ENCODE assay signal across 10 cellular contexts in the genomic region with DNA sequence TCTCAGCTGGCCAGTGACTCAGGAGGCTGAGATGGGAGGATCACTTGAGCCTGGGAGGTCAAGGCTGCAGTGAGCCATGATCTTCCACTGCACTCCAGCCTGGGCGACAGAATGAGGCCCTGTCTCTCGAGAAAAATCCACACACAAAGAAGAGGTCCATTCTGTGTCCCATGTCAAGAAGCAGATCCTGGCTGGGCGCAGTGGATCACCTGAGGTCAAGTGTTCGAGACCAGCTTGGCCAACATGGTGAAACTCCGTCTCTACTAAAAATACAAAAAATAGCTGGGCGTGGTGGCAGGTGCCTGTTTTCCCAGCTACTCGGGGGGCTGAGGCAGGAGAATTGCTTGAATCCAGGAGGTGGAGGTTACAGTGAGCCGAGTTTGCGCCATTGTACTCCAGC. TPM values are rescaled to one million over a fixed set of nuclear protein-coding genes. Genes with fewer than 3 reads are reported as not detected.
A peak's percentile ranks its signal among the peaks of the same experiment; 100 is the strongest.
DNase-seq lines count a peak whose midpoint lies in the region; ATAC-seq and TF ChIP-seq lines count a peak whose summit lies in the region.
"Not testable (repeated sequence)": the region's sequence is repeated elsewhere in the genome, so short reads cannot be mapped to it uniquely, and the experiment has no call there.
"Had no signal": no experiment of that assay in that cellular context is flagged by ENCODE, and none has a peak within 500 bp of the region (broad histone marks: within the 10 kb centered on the region; RNA-seq: fewer than 3 reads in every experiment).

No MANE protein-coding gene starts in this region.

- not testable (repeated sequence) for H3K27me3 Mint-ChIP-seq in CD4-positive, alpha-beta T cell; activated CD4-positive, alpha-beta T cell treated with anti-CD3 and anti-CD28 coated beads, Interleukin-2, amount 10 ng/mL, durations not matched to agents 7 days and 5 days; activated T-cell treated with anti-CD3 and anti-CD28 coated beads, Interleukin-2, amount 50 U/mL, for 72 hours (ENCODE audit: low read depth); effector memory CD8-positive, alpha-beta T cell; natural killer cell treated with Interleukin-12 subunit alpha and Interleukin-12 subunit beta and Interleukin-15 and Interleukin-18, amount 100 ng/mL, for 72 hours

- peaks cover 93% of the 10 kb centered on the region for H3K36me3 Mint-ChIP-seq in CD4-positive, alpha-beta T cell (ENCODE audit: low read depth)
- peaks cover 93% of the 10 kb centered on the region for H3K36me3 Mint-ChIP-seq in activated CD4-positive, alpha-beta T cell treated with anti-CD3 and anti-CD28 coated beads, Interleukin-2, amount 10 ng/mL, durations not matched to agents 7 days and 5 days (ENCODE audit: low read depth)
- peaks cover 10 to 15% of the 10 kb centered on the region in 2 donors for H3K36me3 Mint-ChIP-seq in activated T-cell treated with anti-CD3 and anti-CD28 coated beads, Interleukin-2, amount 50 U/mL, for 72 hours (ENCODE audit: insufficient read depth in 2 of 2)
- H3K36me3 Mint-ChIP-seq in activated naive CD4-positive, alpha-beta T cell treated with anti-CD3 and anti-CD28 coated beads, Interleukin-2, amount 50 U/mL, for 72 hours = peaks cover 40 to 69% of the 10 kb centered on the region in 2 donors
- peaks cover 75% of the 10 kb centered on the region for H3K36me3 Mint-ChIP-seq in effector memory CD8-positive, alpha-beta T cell (ENCODE audit: insufficient read depth)
- H3K36me3 Mint-ChIP-seq in natural killer cell treated with Interleukin-12 subunit alpha and Interleukin-12 subunit beta and Interleukin-15 and Interleukin-18, amount 100 ng/mL, for 72 hours = peaks cover 13% of the 10 kb centered on the region

- ATAC-seq in CD4-positive, alpha-beta T cell (ENCODE audit: poor library complexity); activated T-cell treated with anti-CD3 and anti-CD28 coated beads, Interleukin-2, amount 50 U/mL, for 72 hours (replicated peaks in 1 of 2); activated naive CD4-positive, alpha-beta T cell treated with anti-CD3 and anti-CD28 coated beads, Interleukin-2, amount 50 U/mL, for 72 hours; effector memory CD8-positive, alpha-beta T cell (replicated peaks); natural killer cell treated with Interleukin-12 subunit alpha and Interleukin-12 subunit beta and Interleukin-15 and Interleukin-18, amount 100 ng/mL, for 72 hours: not testable (repeated sequence)

- not testable (repeated sequence) for H3K9me3 ChIP-seq in CD4-positive, alpha-beta T cell (ENCODE audit: control insufficient read depth, low read length)

- H3K9me3 Mint-ChIP-seq in CD4-positive, alpha-beta T cell; activated CD4-positive, alpha-beta T cell treated with anti-CD3 and anti-CD28 coated beads, Interleukin-2, amount 10 ng/mL, durations not matched to agents 7 days and 5 days; activated T-cell treated with anti-CD3 and anti-CD28 coated beads, Interleukin-2, amount 50 U/mL, for 72 hours; activated naive CD4-positive, alpha-beta T cell treated with anti-CD3 and anti-CD28 coated beads, Interleukin-2, amount 50 U/mL, for 72 hours; effector memory CD8-positive, alpha-beta T cell; natural killer cell treated with Interleukin-12 subunit alpha and Interleukin-12 subunit beta and Interleukin-15 and Interleukin-18, amount 100 ng/mL, for 72 hours: not testable (repeated sequence)

- POLR2A ChIA-PET in CD4-positive, alpha-beta T cell (lab: Charles Lee) = interaction anchor here (0.9 to 5.3 kb wide), 4 partner anchors 11 to 79 kb away, joined by 3 to 45 read pairs (median 10); a partner anchor contains a TSS
- POLR2A ChIA-PET in RWPE1 (lab: Yijun Ruan, JAX; ENCODE audit: low non-redundant PET) = not testable (repeated sequence)
- POLR2A ChIA-PET in activated CD4-positive, alpha-beta T cell treated with anti-CD3 and anti-CD28 coated beads, Interleukin-2, amount 10 ng/mL, durations not matched to agents 7 days and 5 days (lab: Charles Lee) = interaction anchor here (0.5 kb wide), 1 partner anchor 32 kb away, joined by 4 read pairs; no protein-coding TSS in a partner anchor

- not testable (repeated sequence) for H3K27me3 ChIP-seq in CD4-positive, alpha-beta T cell (ENCODE audit: control insufficient read depth, insufficient read depth, low read length)

- CTCF ChIA-PET in CD4-positive, alpha-beta T cell (lab: Charles Lee) = not testable (repeated sequence)
- CTCF ChIA-PET in RWPE1 (lab: Yijun Ruan, JAX) = interaction anchor here (0.6 kb wide), 1 partner anchor 459 kb away, joined by 4 read pairs; no protein-coding TSS in a partner anchor
- CTCF ChIA-PET in activated CD4-positive, alpha-beta T cell treated with anti-CD3 and anti-CD28 coated beads, Interleukin-2, amount 10 ng/mL, durations not matched to agents 7 days and 5 days (lab: Charles Lee) = interaction anchor here (0.6 to 6.3 kb wide), 3 partner anchors 7 to 39 kb away, joined by 4 to 40 read pairs (median 5); no protein-coding TSS in a partner anchor

- H3K4me1 Mint-ChIP-seq in CD4-positive, alpha-beta T cell (ENCODE audit: low read depth) = peaks cover 90% of the 10 kb centered on the region
- H3K4me1 Mint-ChIP-seq in activated CD4-positive, alpha-beta T cell treated with anti-CD3 and anti-CD28 coated beads, Interleukin-2, amount 10 ng/mL, durations not matched to agents 7 days and 5 days = peaks cover 91% of the 10 kb centered on the region
- H3K4me1 Mint-ChIP-seq in activated T-cell treated with anti-CD3 and anti-CD28 coated beads, Interleukin-2, amount 50 U/mL, for 72 hours (ENCODE audit: low read depth) = peaks cover 75% of the 10 kb centered on the region
- H3K4me1 Mint-ChIP-seq in effector memory CD8-positive, alpha-beta T cell (ENCODE audit: low read depth in 2 of 2) = peaks cover 84 to 85% of the 10 kb centered on the region in 2 donors
- H3K4me1 Mint-ChIP-seq in natural killer cell treated with Interleukin-12 subunit alpha and Interleukin-12 subunit beta and Interleukin-15 and Interleukin-18, amount 100 ng/mL, for 72 hours (ENCODE audit: low read depth in 2 of 2) = peaks cover 62 to 65% of the 10 kb centered on the region in 2 donors

- DNase-seq in CD4-positive, alpha-beta T cell; RWPE1 (ENCODE audit: low spot score); activated CD4-positive, alpha-beta T cell treated with anti-CD3 and anti-CD28 coated beads, Interleukin-2, amount 10 ng/mL, durations not matched to agents 7 days and 5 days; activated T-cell treated with anti-CD3 and anti-CD28 coated beads, Interleukin-2, amount 50 U/mL, for 72 hours; activated naive CD4-positive, alpha-beta T cell treated with anti-CD3 and anti-CD28 coated beads, Interleukin-2, amount 50 U/mL, for 72 hours (ENCODE audit: low spot score in 2 of 2); effector memory CD8-positive, alpha-beta T cell; natural killer cell treated with Interleukin-12 subunit alpha and Interleukin-12 subunit beta and Interleukin-15 and Interleukin-18, amount 100 ng/mL, for 72 hours (ENCODE audit: low spot score): not testable (repeated sequence)

- peak overlapping the region; percentile 42 for H3K4me3 Mint-ChIP-seq in CD4-positive, alpha-beta T cell
- not testable (repeated sequence) for H3K4me3 Mint-ChIP-seq in activated CD4-positive, alpha-beta T cell treated with anti-CD3 and anti-CD28 coated beads, Interleukin-2, amount 10 ng/mL, durations not matched to agents 7 days and 5 days; activated T-cell treated with anti-CD3 and anti-CD28 coated beads, Interleukin-2, amount 50 U/mL, for 72 hours
- H3K4me3 Mint-ChIP-seq in effector memory CD8-positive, alpha-beta T cell = peak overlapping the region; percentile 83 to 86
- H3K4me3 Mint-ChIP-seq in natural killer cell treated with Interleukin-12 subunit alpha and Interleukin-12 subunit beta and Interleukin-15 and Interleukin-18, amount 100 ng/mL, for 72 hours = peak overlapping the region; percentile 4

- intact Hi-C loops in CD4-positive, alpha-beta T cell (cut with DNase I, micrococcal nuclease) = loop anchor here in 1 of 2 experiments (5.0 kb wide), 1 partner anchor 126 kb away; no protein-coding TSS in a partner anchor

- H3K27ac Mint-ChIP-seq in CD4-positive, alpha-beta T cell = peak overlapping the region; percentile 94
- H3K27ac Mint-ChIP-seq in activated CD4-positive, alpha-beta T cell treated with anti-CD3 and anti-CD28 coated beads, Interleukin-2, amount 10 ng/mL, durations not matched to agents 7 days and 5 days = peak overlapping the region; percentile 70
- peak overlapping the region; percentile 61 for H3K27ac Mint-ChIP-seq in activated T-cell treated with anti-CD3 and anti-CD28 coated beads, Interleukin-2, amount 50 U/mL, for 72 hours
- H3K27ac Mint-ChIP-seq in activated naive CD4-positive, alpha-beta T cell treated with anti-CD3 and anti-CD28 coated beads, Interleukin-2, amount 50 U/mL, for 72 hours = peak overlapping the region; percentile 68 to 84
- H3K27ac Mint-ChIP-seq in effector memory CD8-positive, alpha-beta T cell = peak overlapping the region; percentile 93 to 94
- H3K27ac Mint-ChIP-seq in natural killer cell treated with Interleukin-12 subunit alpha and Interleukin-12 subunit beta and Interleukin-15 and Interleukin-18, amount 100 ng/mL, for 72 hours = peak overlapping the region; percentile 70 to 94

- peak overlapping the region; percentile 78 for H3K27ac ChIP-seq in CD4-positive, alpha-beta T cell (ENCODE audit: low read depth, low read length)
- peak overlapping the region; percentile 9 for H3K27ac ChIP-seq in RWPE1

- TF ChIP-seq CTCF in CD4-positive, alpha-beta T cell (IDR thresholded peaks at IDR 0.05); RWPE1 (conservative IDR thresholded peaks at IDR 0.05; ENCODE audit: low read depth): not testable (repeated sequence)

RNA-seq across cellular contexts. Expression of a gene that starts 16.0 kb away (rescaled TPM):
- 10 to 100 TPM; 72.7 to 80.7 TPM for total RNA-seq in CD4-positive, alpha-beta T cell
- 100 to 1,000 TPM; 135 to 138 TPM for total RNA-seq in activated CD4-positive, alpha-beta T cell treated with anti-CD3 and anti-CD28 coated beads, Interleukin-2, amount 10 ng/mL, durations not matched to agents 7 days and 5 days
- 10 to 100 TPM; 37.4 to 52.6 TPM for total RNA-seq in activated T-cell treated with anti-CD3 and anti-CD28 coated beads, Interleukin-2, amount 50 U/mL, for 72 hours
- 10 to 100 TPM; 48.0 to 56.1 TPM for total RNA-seq in activated naive CD4-positive, alpha-beta T cell treated with anti-CD3 and anti-CD28 coated beads, Interleukin-2, amount 50 U/mL, for 72 hours
- total RNA-seq in natural killer cell treated with Interleukin-12 subunit alpha and Interleukin-12 subunit beta and Interleukin-15 and Interleukin-18, amount 100 ng/mL, for 72 hours = 10 to 100 TPM; 29.2 to 60.6 TPM

RNA-seq across cellular contexts. Expression of a gene that starts 20.5 kb away (rescaled TPM):
- total RNA-seq in CD4-positive, alpha-beta T cell = not detected
- not detected for total RNA-seq in activated CD4-positive, alpha-beta T cell treated with anti-CD3 and anti-CD28 coated beads, Interleukin-2, amount 10 ng/mL, durations not matched to agents 7 days and 5 days
- not detected for total RNA-seq in activated T-cell treated with anti-CD3 and anti-CD28 coated beads, Interleukin-2, amount 50 U/mL, for 72 hours
- total RNA-seq in activated naive CD4-positive, alpha-beta T cell treated with anti-CD3 and anti-CD28 coated beads, Interleukin-2, amount 50 U/mL, for 72 hours = not detected
- not detected for total RNA-seq in natural killer cell treated with Interleukin-12 subunit alpha and Interleukin-12 subunit beta and Interleukin-15 and Interleukin-18, amount 100 ng/mL, for 72 hours
- total RNA-seq: B cell, GM23248, HepG2 had no signal
